10 cellular contexts compared by ENCODE assay signal in the genomic region with DNA sequence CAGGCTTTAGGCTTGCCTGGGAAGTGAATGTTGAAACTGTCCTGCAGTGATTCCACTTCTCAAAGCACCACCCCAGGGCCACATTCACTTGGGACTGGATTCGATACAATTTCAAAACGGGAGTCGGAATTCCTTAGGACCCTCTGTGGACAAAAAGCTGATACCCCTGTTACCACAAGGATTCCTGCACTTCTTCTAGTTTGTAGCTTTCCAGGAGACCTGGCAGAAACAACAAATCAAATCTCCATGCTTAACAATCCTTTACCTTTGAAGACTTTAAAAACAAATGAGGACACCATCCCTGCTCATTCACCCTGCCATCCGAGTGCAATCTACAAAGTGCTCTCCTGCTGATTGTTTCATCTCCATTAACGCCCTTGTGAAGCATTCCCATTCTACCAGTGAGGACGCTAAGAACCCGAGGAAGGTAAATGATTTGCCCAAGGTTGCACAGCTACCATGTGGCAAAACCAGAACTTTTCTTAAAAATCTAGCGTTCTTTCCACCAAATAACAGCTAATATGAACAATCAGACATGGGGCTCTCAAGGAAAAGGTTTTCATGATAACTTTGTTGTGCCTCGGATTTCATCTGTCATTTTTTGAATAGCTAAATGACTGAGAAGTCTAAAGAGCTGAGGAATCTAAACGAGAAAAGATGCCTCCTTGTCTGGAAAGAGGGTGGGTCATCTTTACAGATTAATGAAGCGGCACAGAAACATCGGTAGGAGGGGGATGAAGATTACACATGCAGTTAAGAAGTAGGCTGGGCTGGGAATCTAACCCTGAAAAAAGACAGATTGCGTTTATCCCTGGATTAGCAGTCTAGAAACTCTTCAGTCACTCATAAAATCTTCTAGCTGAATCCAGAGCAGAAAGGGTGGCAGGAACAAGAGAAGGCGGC. TPM values are rescaled to one million over a fixed set of nuclear protein-coding genes. Genes with fewer than 3 reads are reported as not detected.
DNase-seq lines count a peak whose midpoint lies in the region; FAIRE-seq and TF ChIP-seq lines count a peak whose summit lies in the region.
"Had no signal": no experiment of that assay in that cellular context is flagged by ENCODE, and none has a peak within 500 bp of the region (broad histone marks: within the 10 kb centered on the region; RNA-seq: fewer than 3 reads in every experiment).

No MANE protein-coding gene starts in this region.

- H3K27ac ChIP-seq in skeletal muscle tissue (ENCODE audit: low read depth, low read length), result peak overlapping the region; percentile 26

- TF ChIP-seq POLR2A in H54 (IDR thresholded peaks at IDR 0.05; ENCODE audit: low read depth, low read length), result no peak

- H3K27ac Mint-ChIP-seq in HFFc6, result no peak overlapping the region
- H3K27ac Mint-ChIP-seq in activated CD4-positive, alpha-beta memory T cell treated with anti-CD3 and anti-CD28 coated beads, Interleukin-2, amount 10 ng/mL, durations not matched to agents 7 days and 5 days, result no peak overlapping the region

- H3K27me3 ChIP-seq in skeletal muscle tissue (ENCODE audit: control insufficient read depth in 3 of 3, insufficient read depth in 3 of 3, low read length in 3 of 3), result peaks cover 36 to 42% (median 38%) of the 10 kb centered on the region in 3 donors

- peak overlapping the region in 1 of 3 donors; percentile 39 for H3K9ac ChIP-seq in skeletal muscle tissue (ENCODE audit: low read depth in 1 of 3, low read length in 3 of 3)

- CTCF ChIA-PET in activated CD4-positive, alpha-beta memory T cell treated with anti-CD3 and anti-CD28 coated beads, Interleukin-2, amount 10 ng/mL, durations not matched to agents 7 days and 5 days (lab: Charles Lee), result interaction anchor here (0.7 to 3.7 kb wide), 11 partner anchors 8 to 305 kb away, joined by 3 to 19 read pairs (median 4); a partner anchor contains a TSS

- peak overlapping the region; percentile 11; the same call in 1 of the 2 replicates for H3K4me3 Mint-ChIP-seq in HFFc6
- H3K4me3 Mint-ChIP-seq in activated CD4-positive, alpha-beta memory T cell treated with anti-CD3 and anti-CD28 coated beads, Interleukin-2, amount 10 ng/mL, durations not matched to agents 7 days and 5 days, result peak overlapping the region; percentile 6

- DNase-seq in HFFc6, result no peak
- no peak for DNase-seq in activated CD4-positive, alpha-beta memory T cell treated with anti-CD3 and anti-CD28 coated beads, Interleukin-2, amount 10 ng/mL, durations not matched to agents 7 days and 5 days
- no peak for DNase-seq in H54 (ENCODE audit: insufficient read length, low spot score)
- no peak for DNase-seq in NCI-H526 (lab: John Stamatoyannopoulos, UW)
- DNase-seq in NCI-H2196 treated with DMSO at 0.1 percent for 48 hours (lab: John Stamatoyannopoulos, UW; ENCODE audit: unreplicated experiment), result no peak
- no peak for DNase-seq in D341Med (ENCODE audit: low spot score)
- DNase-seq: effector CD4-positive, alpha-beta T cell had no signal

- H3K9me3 Mint-ChIP-seq in HFFc6, result no peaks in the 10 kb centered on the region
- no peaks in the 10 kb centered on the region for H3K9me3 Mint-ChIP-seq in activated CD4-positive, alpha-beta memory T cell treated with anti-CD3 and anti-CD28 coated beads, Interleukin-2, amount 10 ng/mL, durations not matched to agents 7 days and 5 days

- FAIRE-seq in H54 (lab: Jason Lieb, UNC), result no peak

- peak overlapping the region; percentile 42; the same call in 1 of the 2 replicates for H3K4me3 ChIP-seq in iPS-18c (ENCODE audit: insufficient read depth, low read depth, low read length)
- H3K4me3 ChIP-seq in skeletal muscle tissue (ENCODE audit: low read length in 3 of 3), result peak overlapping the region; percentile 52 to 69 (median 63)

- peaks cover 7 to 12% (median 11%) of the 10 kb centered on the region in 3 donors for H3K4me1 ChIP-seq in skeletal muscle tissue (ENCODE audit: control insufficient read depth in 3 of 3, insufficient read depth in 3 of 3, low read length in 3 of 3)

- TF ChIP-seq CTCF in HFFc6 (IDR thresholded peaks at IDR 0.05), result no peak

- POLR2A ChIA-PET in activated CD4-positive, alpha-beta memory T cell treated with anti-CD3 and anti-CD28 coated beads, Interleukin-2, amount 10 ng/mL, durations not matched to agents 7 days and 5 days (lab: Charles Lee), result interaction anchor here (0.7 to 2.1 kb wide), 6 partner anchors 10 to 63 kb away, joined by 3 to 8 read pairs (median 3); a partner anchor contains a TSS

- no peaks in the 10 kb centered on the region for H3K9me3 ChIP-seq in iPS-18c (ENCODE audit: control insufficient read depth, insufficient read depth, low read length)
- H3K9me3 ChIP-seq in skeletal muscle tissue (ENCODE audit: control insufficient read depth in 3 of 3, low read length in 3 of 3), result no peaks in the 10 kb centered on the region

- no peaks in the 10 kb centered on the region for H3K36me3 Mint-ChIP-seq in HFFc6 (ENCODE audit: low read depth)
- H3K36me3 Mint-ChIP-seq in activated CD4-positive, alpha-beta memory T cell treated with anti-CD3 and anti-CD28 coated beads, Interleukin-2, amount 10 ng/mL, durations not matched to agents 7 days and 5 days (ENCODE audit: low read depth), result peaks cover 5% of the 10 kb centered on the region

- peaks cover 6% of the 10 kb centered on the region for H3K4me1 Mint-ChIP-seq in HFFc6 (ENCODE audit: low read depth)
- H3K4me1 Mint-ChIP-seq in activated CD4-positive, alpha-beta memory T cell treated with anti-CD3 and anti-CD28 coated beads, Interleukin-2, amount 10 ng/mL, durations not matched to agents 7 days and 5 days, result peaks cover 42% of the 10 kb centered on the region

- H3K36me3 ChIP-seq in skeletal muscle tissue (ENCODE audit: control insufficient read depth in 3 of 3, insufficient read depth in 3 of 3, low read length in 3 of 3), result no peaks in the 10 kb centered on the region

- H3K27me3 Mint-ChIP-seq in HFFc6 (ENCODE audit: insufficient read depth), result peaks cover 46% of the 10 kb centered on the region
- peaks cover 12% of the 10 kb centered on the region for H3K27me3 Mint-ChIP-seq in activated CD4-positive, alpha-beta memory T cell treated with anti-CD3 and anti-CD28 coated beads, Interleukin-2, amount 10 ng/mL, durations not matched to agents 7 days and 5 days

RNA-seq across cellular contexts. Expression of a gene that starts 0.7 kb away (rescaled TPM):
- not detected for total RNA-seq in HFFc6 (2021; fragmentation: NEBNext Ultra II Directional; extraction: Animal tissue kit (Norgen Biotek cat#: 25700))
- 1 to 10 TPM; 3.8 to 5.3 TPM for total RNA-seq in activated CD4-positive, alpha-beta memory T cell treated with anti-CD3 and anti-CD28 coated beads, Interleukin-2, amount 10 ng/mL, durations not matched to agents 7 days and 5 days
- total RNA-seq in skeletal muscle tissue, result 1.0 TPM
- total RNA-seq: myocyte had no signal

RNA-seq across cellular contexts. Expression of a gene that starts 12.7 kb away (rescaled TPM):
- under 1 TPM in 2 of 6 experiments, not detected in 4; 0.21 to 0.33 TPM for total RNA-seq in HFFc6 (2021; fragmentation: NEBNext Ultra II Directional; extraction: Animal tissue kit (Norgen Biotek cat#: 25700))
- 10 to 100 TPM; 34.0 to 34.9 TPM for total RNA-seq in activated CD4-positive, alpha-beta memory T cell treated with anti-CD3 and anti-CD28 coated beads, Interleukin-2, amount 10 ng/mL, durations not matched to agents 7 days and 5 days
- 1.0 TPM for total RNA-seq in skeletal muscle tissue
- total RNA-seq: myocyte had no signal

RNA-seq across cellular contexts. Expression of a gene that starts 39.7 kb away (rescaled TPM):
- not detected for total RNA-seq in HFFc6 (2021; fragmentation: NEBNext Ultra II Directional; extraction: Animal tissue kit (Norgen Biotek cat#: 25700))
- 100 to 1,000 TPM; 639 to 653 TPM for total RNA-seq in activated CD4-positive, alpha-beta memory T cell treated with anti-CD3 and anti-CD28 coated beads, Interleukin-2, amount 10 ng/mL, durations not matched to agents 7 days and 5 days
- total RNA-seq in skeletal muscle tissue, result not detected
- total RNA-seq: myocyte had no signal

RNA-seq across cellular contexts. Expression of a gene that starts 40.0 kb away (rescaled TPM):
- not detected for total RNA-seq in HFFc6 (2021; fragmentation: NEBNext Ultra II Directional; extraction: Animal tissue kit (Norgen Biotek cat#: 25700))
- 100 to 1,000 TPM; 102 to 103 TPM for total RNA-seq in activated CD4-positive, alpha-beta memory T cell treated with anti-CD3 and anti-CD28 coated beads, Interleukin-2, amount 10 ng/mL, durations not matched to agents 7 days and 5 days
- 6.8 TPM for total RNA-seq in skeletal muscle tissue
- total RNA-seq: myocyte had no signal

Comparison
In these comparisons a context has a peak if more than half of its experiments do, and no peak if none do; other contexts are left out.
1. RNA of a gene that starts 12.7 kb away (total RNA-seq): 34.0 to 34.9 TPM in activated CD4-positive, alpha-beta memory T cell treated with anti-CD3 and anti-CD28 coated beads, Interleukin-2, amount 10 ng/mL, durations not matched to agents 7 days and 5 days; 1.0 TPM in skeletal muscle tissue (single experiment) and 0.21 to 0.33 TPM in HFFc6; every median in the first group is over 10 times any median in the second.
2. RNA of a gene that starts 39.7 kb away (total RNA-seq): 639 to 653 TPM in activated CD4-positive, alpha-beta memory T cell treated with anti-CD3 and anti-CD28 coated beads, Interleukin-2, amount 10 ng/mL, durations not matched to agents 7 days and 5 days; not detected in HFFc6 and not detected in skeletal muscle tissue (single experiment); every median in the first group is over 100 times any median in the second.